ENCODE assay signal across 1 cellular context in genomic region chrX:154367474-154368308, GRCh38.
TF ChIP-seq lines count a peak whose summit lies in the region.

No MANE protein-coding gene starts in this region.

TF ChIP-seq in HEK293, 187 proteins besides CTCF, POLR2A, EP300 and RAD21 (continued from another document):
- TF ChIP-seq ZSCAN5A (tag by site-specific recombination; IDR thresholded peaks at IDR 0.05) (no peak), ZNF548 (tag by site-specific recombination; IDR thresholded peaks at IDR 0.05) (no peak), ZNF202 (tag by site-specific recombination; IDR thresholded peaks at IDR 0.05; ENCODE audit: borderline replicate concordance) (no peak), EGR2 (tag by site-specific recombination; IDR thresholded peaks at IDR 0.05; ENCODE audit: low read depth) (no peak), ZNF513 (tag by site-specific recombination; IDR thresholded peaks at IDR 0.05) (no peak), ZNF366 (tag by site-specific recombination; conservative IDR thresholded peaks at IDR 0.05) (no peak), ZNF26 (tag by site-specific recombination; IDR thresholded peaks at IDR 0.05) (no peak), ZNF558 (tag by site-specific recombination; IDR thresholded peaks at IDR 0.05) (no peak), ZBTB48 (tag by site-specific recombination; IDR thresholded peaks at IDR 0.05) (no peak), ZNF692 (tag by site-specific recombination; IDR thresholded peaks at IDR 0.05) (no peak)
